In the genomic region with DNA sequence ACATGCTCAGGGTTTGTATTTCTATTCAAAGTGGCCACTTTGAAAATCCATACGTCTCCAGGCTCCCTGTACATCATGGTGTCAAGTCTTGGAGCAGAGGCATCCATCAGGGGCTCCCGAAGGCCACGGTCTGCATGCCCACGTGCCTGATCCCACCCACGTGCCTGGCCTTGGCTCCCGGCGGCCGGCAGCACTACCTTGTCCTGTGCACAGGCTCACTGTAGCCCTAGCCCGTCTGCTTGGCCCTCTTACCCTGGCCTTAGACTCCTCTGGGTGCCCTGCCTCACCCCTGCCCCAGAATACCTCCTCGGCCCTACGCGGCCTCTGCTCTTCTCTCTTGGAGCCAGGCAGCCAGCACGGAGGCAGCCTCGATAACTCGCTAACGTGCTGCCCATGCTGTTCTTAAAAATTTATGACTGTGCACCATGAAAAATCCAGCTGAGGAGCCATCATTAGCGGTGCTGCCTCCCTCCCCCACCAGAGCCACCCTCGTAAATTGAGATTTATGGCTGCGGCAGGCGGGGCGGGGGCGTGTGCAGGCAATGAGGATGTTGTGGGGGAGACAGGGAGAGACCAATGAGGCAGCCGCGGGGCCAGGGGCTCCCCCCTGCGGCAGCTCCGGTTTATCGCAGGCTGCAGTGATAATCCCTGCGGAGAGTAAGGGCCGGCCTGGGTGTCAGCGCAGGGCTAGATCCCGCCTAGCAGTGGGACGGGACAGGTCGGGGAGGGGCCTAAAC, we compare ENCODE assay signal across 8 cellular contexts. TPM values are rescaled to one million over a fixed set of nuclear protein-coding genes. Genes with fewer than 3 reads are reported as not detected.
DNase-seq lines count a peak whose midpoint lies in the region; ATAC-seq and TF ChIP-seq lines count a peak whose summit lies in the region.

No MANE protein-coding gene starts in this region.

- DNase-seq in GM12864 (ENCODE audit: low read depth) (no peak), NCI-H187 treated with DMSO at 0.1 percent for 48 hours (lab: John Stamatoyannopoulos, UW) (peak; percentile 61), NCI-H1436 treated with DMSO at 0.1 percent for 48 hours (lab: John Stamatoyannopoulos, UW) (no peak), NCI-H524 treated with DMSO at 0.1 percent for 48 hours (lab: John Stamatoyannopoulos, UW) (no peak)
- peak; percentile 31 for DNase-seq in activated T-helper 2 cell treated with anti-CD3 and anti-CD28 coated beads, Interferon-gamma antibody, Interleukin-2, Interleukin-4, amounts not matched to agents 10 μg/mL and 5 μg/mL and 100 μg/mL, durations not matched to agents 14 hours and 24 hours and 36 hours (ENCODE audit: low spot score)
- peak; percentile 19 to 23 for DNase-seq in stimulated activated CD4-positive, alpha-beta T cell treated with anti-CD3 and anti-CD28 coated beads, Interleukin-1b, Interleukin-23, amount 100 ng/mL, for 4 hours (ENCODE audit: low read depth in 2 of 2)

- H3K9me3 Mint-ChIP-seq in activated T-helper 2 cell treated with anti-CD3 and anti-CD28 coated beads, Interferon-gamma antibody, Interleukin-2, Interleukin-4, amounts not matched to agents 10 μg/mL and 5 μg/mL and 100 μg/mL, durations not matched to agents 14 hours and 24 hours and 36 hours = no peaks in the 10 kb centered on the region

- no peaks in the 10 kb centered on the region for H3K27me3 Mint-ChIP-seq in activated T-helper 2 cell treated with anti-CD3 and anti-CD28 coated beads, Interferon-gamma antibody, Interleukin-2, Interleukin-4, amounts not matched to agents 10 μg/mL and 5 μg/mL and 100 μg/mL, durations not matched to agents 14 hours and 24 hours and 36 hours (ENCODE audit: low read depth)

- TF ChIP-seq CTCF in GM12864 (IDR thresholded peaks at IDR 0.05; ENCODE audit: low read depth, low read length, missing control alignments) = peak; percentile 51

- peaks cover 10% of the 10 kb centered on the region for H3K36me3 ChIP-seq in iPS-15b (ENCODE audit: control insufficient read depth, insufficient read depth, low read length)

- H3K27me3 ChIP-seq in iPS-15b (ENCODE audit: control insufficient read depth, insufficient read depth, low read length) = no peaks in the 10 kb centered on the region

- peaks cover 3% of the 10 kb centered on the region for H3K4me1 ChIP-seq in iPS-15b (ENCODE audit: control insufficient read depth, insufficient read depth, low read length)

- H3K9me3 ChIP-seq in iPS-15b (ENCODE audit: control insufficient read depth, insufficient read depth, low read length) = no peaks in the 10 kb centered on the region

- H3K9ac ChIP-seq in iPS-15b (ENCODE audit: low read depth, low read length) = no peak overlapping the region

- no peak overlapping the region for H3K4me3 Mint-ChIP-seq in activated T-helper 2 cell treated with anti-CD3 and anti-CD28 coated beads, Interferon-gamma antibody, Interleukin-2, Interleukin-4, amounts not matched to agents 10 μg/mL and 5 μg/mL and 100 μg/mL, durations not matched to agents 14 hours and 24 hours and 36 hours (ENCODE audit: low read depth)

- no peak overlapping the region for H3K4me3 ChIP-seq in GM12864 (ENCODE audit: low read depth, low read length)
- H3K4me3 ChIP-seq in iPS-15b (ENCODE audit: low read depth, low read length) = peak overlapping the region; percentile 41

- no peak for ATAC-seq in HG02759 (IDR thresholded peaks at IDR 0.05; ENCODE audit: unreplicated experiment)

- intact Hi-C loops in activated T-helper 2 cell treated with anti-CD3 and anti-CD28 coated beads, Interferon-gamma antibody, Interleukin-2, Interleukin-4, amounts not matched to agents 10 μg/mL and 5 μg/mL and 100 μg/mL, durations not matched to agents 14 hours and 24 hours and 36 hours (cut with micrococcal nuclease) = no loop called here

- peaks cover 4% of the 10 kb centered on the region for H3K4me1 Mint-ChIP-seq in activated T-helper 2 cell treated with anti-CD3 and anti-CD28 coated beads, Interferon-gamma antibody, Interleukin-2, Interleukin-4, amounts not matched to agents 10 μg/mL and 5 μg/mL and 100 μg/mL, durations not matched to agents 14 hours and 24 hours and 36 hours (ENCODE audit: low read depth)

- H3K27ac Mint-ChIP-seq in activated T-helper 2 cell treated with anti-CD3 and anti-CD28 coated beads, Interferon-gamma antibody, Interleukin-2, Interleukin-4, amounts not matched to agents 10 μg/mL and 5 μg/mL and 100 μg/mL, durations not matched to agents 14 hours and 24 hours and 36 hours = no peak overlapping the region

- no peaks in the 10 kb centered on the region for H3K36me3 Mint-ChIP-seq in activated T-helper 2 cell treated with anti-CD3 and anti-CD28 coated beads, Interferon-gamma antibody, Interleukin-2, Interleukin-4, amounts not matched to agents 10 μg/mL and 5 μg/mL and 100 μg/mL, durations not matched to agents 14 hours and 24 hours and 36 hours (ENCODE audit: low read depth)

RNA-seq across cellular contexts. Expression of a gene that starts 24.6 kb away (rescaled TPM):
- 32.8 and 36.8 TPM in 2 replicates for total RNA-seq in activated T-helper 2 cell treated with anti-CD3 and anti-CD28 coated beads, Interferon-gamma antibody, Interleukin-2, Interleukin-4, amounts not matched to agents 10 μg/mL and 5 μg/mL and 100 μg/mL, durations not matched to agents 14 hours and 24 hours and 36 hours

Comparison
In these comparisons a context has a peak if more than half of its experiments do, and no peak if none do; other contexts are left out.
1. DNase-seq: peak in NCI-H187 treated with DMSO at 0.1 percent for 48 hours (single experiment), activated T-helper 2 cell treated with anti-CD3 and anti-CD28 coated beads, Interferon-gamma antibody, Interleukin-2, Interleukin-4, amounts not matched to agents 10 μg/mL and 5 μg/mL and 100 μg/mL, durations not matched to agents 14 hours and 24 hours and 36 hours (single experiment) and stimulated activated CD4-positive, alpha-beta T cell treated with anti-CD3 and anti-CD28 coated beads, Interleukin-1b, Interleukin-23, amount 100 ng/mL, for 4 hours (2 of 2); none in GM12864 (single experiment), NCI-H1436 treated with DMSO at 0.1 percent for 48 hours (single experiment) and NCI-H524 treated with DMSO at 0.1 percent for 48 hours (single experiment).